In the genomic region with DNA sequence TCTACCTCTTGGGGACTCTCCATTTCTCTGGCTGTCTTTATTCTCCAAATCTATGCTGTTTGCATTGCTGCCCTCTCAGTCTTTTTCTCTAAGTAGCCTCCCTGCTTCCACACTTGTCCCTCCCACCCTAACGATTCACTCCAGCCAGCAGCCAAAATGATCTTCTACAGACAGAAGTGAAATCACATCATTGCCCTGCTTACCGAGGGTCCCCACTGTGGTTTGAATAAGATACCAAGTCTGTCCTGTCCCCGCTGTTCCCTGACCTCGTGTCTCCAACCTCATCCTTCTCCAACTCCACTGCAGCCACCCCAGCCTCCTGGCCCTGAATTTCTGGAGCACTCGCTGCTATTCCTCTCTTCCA, we compare ENCODE assay signal across 11 cellular contexts. TPM values are rescaled to one million over a fixed set of nuclear protein-coding genes. Genes with fewer than 3 reads are reported as not detected.
DNase-seq lines count a peak whose midpoint lies in the region; ATAC-seq and TF ChIP-seq lines count a peak whose summit lies in the region.
"Had no signal": no experiment of that assay in that cellular context is flagged by ENCODE, and none has a peak within 500 bp of the region (broad histone marks: within the 10 kb centered on the region; RNA-seq: fewer than 3 reads in every experiment).

No MANE protein-coding gene starts in this region.

- no peak for TF ChIP-seq POLR2A in body of pancreas (IDR thresholded peaks at IDR 0.05)

- H3K27ac ChIP-seq in SJCRH30 = no peak overlapping the region
- H3K27ac ChIP-seq in iPS-20b (ENCODE audit: low read length) = no peak overlapping the region
- H3K27ac ChIP-seq in stomach smooth muscle (ENCODE audit: low read length) = peak overlapping the region; percentile 41
- peak overlapping the region in 2 of 4 donors; percentile 57 to 71 for H3K27ac ChIP-seq in body of pancreas

- intact Hi-C loops in body of pancreas (cut with DNase I) = no loop called here

- no peaks in the 10 kb centered on the region for H3K36me3 ChIP-seq in H7 (replicated peaks; ENCODE audit: control insufficient read depth, insufficient read depth, low read length)
- no peaks in the 10 kb centered on the region for H3K36me3 ChIP-seq in SJCRH30
- no peaks in the 10 kb centered on the region for H3K36me3 ChIP-seq in iPS-20b (ENCODE audit: insufficient read depth, low read depth, low read length)
- H3K36me3 ChIP-seq in stomach smooth muscle (ENCODE audit: control insufficient read depth in 2 of 2, insufficient read depth in 2 of 2, low read length in 2 of 2) = no peaks in the 10 kb centered on the region
- no peaks in the 10 kb centered on the region for H3K36me3 ChIP-seq in body of pancreas (replicated peaks in 1 of 2; ENCODE audit: insufficient read depth in 1 of 2, low read depth in 2 of 2)

- H3K9me3 ChIP-seq in SJCRH30 (replicated peaks) (no peaks in the 10 kb centered on the region), iPS-20b (ENCODE audit: insufficient read depth, low read depth, low read length) (no peaks in the 10 kb centered on the region), stomach smooth muscle (ENCODE audit: control insufficient read depth in 2 of 2, low read length in 2 of 2) (no peaks in the 10 kb centered on the region), body of pancreas (no peaks in the 10 kb centered on the region)

- WGBS in body of pancreas, 2 donors = 40 to 42% methylated on average over 5 of the region's 5 CpGs

- TF ChIP-seq CTCF in body of pancreas (IDR thresholded peaks at IDR 0.05) = no peak

- H3K27me3 ChIP-seq in H7 (ENCODE audit: control insufficient read depth, insufficient read depth, low read length) (no peaks in the 10 kb centered on the region), SJCRH30 (no peaks in the 10 kb centered on the region), iPS-20b (ENCODE audit: insufficient read depth, low read length) (no peaks in the 10 kb centered on the region), stomach smooth muscle (ENCODE audit: control insufficient read depth in 1 of 2, insufficient read depth in 2 of 2, low read length in 2 of 2) (no peaks in the 10 kb centered on the region), body of pancreas (no peaks in the 10 kb centered on the region)

- H3K9ac ChIP-seq in iPS-20b (ENCODE audit: low read depth, low read length) (peak overlapping the region; percentile 70; the same call in 1 of the 2 replicates), stomach smooth muscle (ENCODE audit: low read length in 2 of 2) (peak overlapping the region; percentile 42 to 46)

- H3K4me3 ChIP-seq in H7 (ENCODE audit: insufficient read depth, low read depth, low read length) (peak overlapping the region; percentile 27), SJCRH30 (peak overlapping the region; percentile 46), iPS-20b (ENCODE audit: low read length) (peak overlapping the region; percentile 57; the same call in 1 of the 2 replicates), stomach smooth muscle (ENCODE audit: low read length in 2 of 2) (peak overlapping the region; percentile 58 to 72), body of pancreas (no peak overlapping the region)

- no peak for ATAC-seq in body of pancreas
- no peak for ATAC-seq in HG02840 (IDR thresholded peaks at IDR 0.05; ENCODE audit: low FRiP score, unreplicated experiment)

- DNase-seq in H7 = no peak
- DNase-seq in SJCRH30 = no peak
- no peak for DNase-seq in COLO668 (lab: John Stamatoyannopoulos, UW; ENCODE audit: unreplicated experiment)
- DNase-seq in body of pancreas = no peak
- DNase-seq in central memory CD4-positive, alpha-beta T cell = no peak

- peaks cover 11% of the 10 kb centered on the region; the same call in 1 of the 2 replicates for H3K4me1 ChIP-seq in SJCRH30
- H3K4me1 ChIP-seq in iPS-20b (ENCODE audit: insufficient read depth, low read length) = peaks cover 8% of the 10 kb centered on the region; the same call in 1 of the 2 replicates
- H3K4me1 ChIP-seq in stomach smooth muscle (ENCODE audit: control insufficient read depth, insufficient read depth, low read length) = peaks cover 16% of the 10 kb centered on the region
- H3K4me1 ChIP-seq in body of pancreas = peaks cover 13% of the 10 kb centered on the region

RNA-seq across cellular contexts. Expression of a gene that starts 11.5 kb away (rescaled TPM):
- total RNA-seq in H7 (2014; rRNA removed; shearing (Covaris generic)) = not detected in 2 replicates
- total RNA-seq in SJCRH30 (2014; rRNA removed; shearing (Covaris generic)) = not detected in 2 replicates
- not detected for total RNA-seq in body of pancreas
- total RNA-seq: activated T-helper 2 cell treated with anti-CD3 and anti-CD28 coated beads, Interferon-gamma antibody, Interleukin-2, Interleukin-4, amounts not matched to agents 10 μg/mL and 5 μg/mL and 100 μg/mL, durations not matched to agents 14 hours and 24 hours and 36 hours; dermis microvascular lymphatic vessel endothelial cell; HFFc6 had no signal

RNA-seq across cellular contexts. Expression of a gene that starts 48.6 kb away (rescaled TPM):
- 3.9 and 9.1 TPM in 2 replicates for total RNA-seq in H7 (2014; rRNA removed; shearing (Covaris generic))
- total RNA-seq in SJCRH30 (2014; rRNA removed; shearing (Covaris generic)) = 0.32 and 0.35 TPM in 2 replicates
- 10 to 100 TPM; 11.2 to 13.8 TPM for total RNA-seq in body of pancreas

Comparison
In these comparisons a context has a peak if more than half of its experiments do, and no peak if none do; other contexts are left out.
1. H3K4me3 ChIP-seq: peak in H7 (single experiment), SJCRH30 (single experiment), iPS-20b (single experiment) and stomach smooth muscle (2 of 2); none in body of pancreas (0 of 2).